In genomic region chr4:882646-883045, GRCh38 we compare ENCODE assay signal across 32 cellular contexts. TPM values are rescaled to one million over a fixed set of nuclear protein-coding genes. Genes with fewer than 3 reads are reported as not detected.
"Had no signal": no experiment of that assay in that cellular context is flagged by ENCODE, and none has a peak within 500 bp of the region (broad histone marks: within the 10 kb centered on the region; RNA-seq: fewer than 3 reads in every experiment).

No MANE protein-coding gene starts in this region.

- H3K9me3 ChIP-seq: adrenal gland, body of pancreas, esophagus muscularis mucosa, gastrocnemius medialis, heart left ventricle had no signal

- H3K9me3 Mint-ChIP-seq: activated T-cell treated with anti-CD3 and anti-CD28 coated beads, Interleukin-2, amount 50 U/mL, for 4 hours; activated T-helper 17 cell treated with anti-CD3 and anti-CD28 coated beads, Interleukin-2, amount 50 U/mL, for 72 hours had no signal

- H3K4me3 Mint-ChIP-seq: activated CD4-positive, alpha-beta T cell treated with anti-CD3 and anti-CD28 coated beads for 36 hours; activated CD4-positive, alpha-beta T cell treated with anti-CD3 and anti-CD28 coated beads, Interleukin-2, amount 10 ng/mL, durations not matched to agents 24 days and 14 days; activated CD8-positive, alpha-beta T cell treated with anti-CD3 and anti-CD28 coated beads for 36 hours; activated naive CD8-positive, alpha-beta T cell treated with anti-CD3 and anti-CD28 coated beads for 36 hours; activated naive CD8-positive, alpha-beta T cell treated with anti-CD3 and anti-CD28 coated beads, Interleukin-2, amount 50 U/mL, for 24 hours; activated T-cell treated with anti-CD3 and anti-CD28 coated beads, Interleukin-2, amount 50 U/mL, for 4 hours; activated T-helper 17 cell treated with anti-CD3 and anti-CD28 coated beads, Interleukin-2, amount 50 U/mL, for 72 hours; effector memory CD8-positive, alpha-beta T cell had no signal

- H3K27me3 Mint-ChIP-seq: activated CD4-positive, alpha-beta T cell treated with anti-CD3 and anti-CD28 coated beads for 36 hours; activated CD4-positive, alpha-beta T cell treated with anti-CD3 and anti-CD28 coated beads, Interleukin-2, amount 10 ng/mL, durations not matched to agents 24 days and 14 days; activated CD8-positive, alpha-beta T cell treated with anti-CD3 and anti-CD28 coated beads for 36 hours; activated naive CD8-positive, alpha-beta T cell treated with anti-CD3 and anti-CD28 coated beads for 36 hours; activated naive CD8-positive, alpha-beta T cell treated with anti-CD3 and anti-CD28 coated beads, Interleukin-2, amount 50 U/mL, for 24 hours; activated T-helper 17 cell treated with anti-CD3 and anti-CD28 coated beads, Interleukin-2, amount 50 U/mL, for 72 hours; effector memory CD8-positive, alpha-beta T cell had no signal

- H3K27me3 ChIP-seq: adrenal gland, body of pancreas, esophagus muscularis mucosa, foreskin keratinocyte, gastrocnemius medialis, heart left ventricle had no signal

- ATAC-seq: activated CD4-positive, alpha-beta T cell treated with anti-CD3 and anti-CD28 coated beads for 36 hours; activated CD8-positive, alpha-beta T cell treated with anti-CD3 and anti-CD28 coated beads for 36 hours; activated naive CD8-positive, alpha-beta T cell treated with anti-CD3 and anti-CD28 coated beads, Interleukin-2, amount 50 U/mL, for 24 hours; activated T-cell treated with anti-CD3 and anti-CD28 coated beads, Interleukin-2, amount 50 U/mL, for 4 hours; activated T-helper 17 cell treated with anti-CD3 and anti-CD28 coated beads, Interleukin-2, amount 50 U/mL, for 72 hours; body of pancreas; effector memory CD8-positive, alpha-beta T cell; foreskin keratinocyte; gastrocnemius medialis; heart left ventricle had no signal

- FAIRE-seq: colon had no signal

- H3K27ac Mint-ChIP-seq: activated CD4-positive, alpha-beta T cell treated with anti-CD3 and anti-CD28 coated beads for 36 hours; activated CD4-positive, alpha-beta T cell treated with anti-CD3 and anti-CD28 coated beads, Interleukin-2, amount 10 ng/mL, durations not matched to agents 24 days and 14 days; activated CD8-positive, alpha-beta T cell treated with anti-CD3 and anti-CD28 coated beads for 36 hours; activated naive CD8-positive, alpha-beta T cell treated with anti-CD3 and anti-CD28 coated beads for 36 hours; activated naive CD8-positive, alpha-beta T cell treated with anti-CD3 and anti-CD28 coated beads, Interleukin-2, amount 50 U/mL, for 24 hours; effector memory CD8-positive, alpha-beta T cell had no signal

- H3K27ac ChIP-seq: adrenal gland, body of pancreas, esophagus muscularis mucosa, foreskin keratinocyte, gastrocnemius medialis, heart left ventricle had no signal

- DNase-seq: activated CD4-positive, alpha-beta T cell treated with anti-CD3 and anti-CD28 coated beads for 36 hours; activated CD4-positive, alpha-beta T cell treated with anti-CD3 and anti-CD28 coated beads, Interleukin-2, amount 10 ng/mL, durations not matched to agents 24 days and 14 days; activated CD4-positive, alpha-beta T cell treated with anti-CD3 and anti-CD28 coated beads, Interleukin-2, amount 50 U/mL, for 48 hours; activated CD4-positive, CD25-positive, alpha-beta regulatory T cell; activated CD4-positive, CD25-positive, alpha-beta regulatory T cell treated with anti-CD3 and anti-CD28 coated beads, Interleukin-2, amount 50 U/mL, for 72 hours; activated CD8-positive, alpha-beta memory T cell treated with anti-CD3 and anti-CD28 coated beads for 24 hours; activated CD8-positive, alpha-beta T cell treated with anti-CD3 and anti-CD28 coated beads for 36 hours; activated effector memory CD4-positive, alpha-beta T cell treated with Interleukin-2 at 50 U/mL for 16 hours; activated gamma-delta T cell treated with Interleukin-2 at 50 U/mL for 16 hours; activated naive CD4-positive, alpha-beta T cell treated with anti-CD3 and anti-CD28 coated beads, Interleukin-2, amount 50 U/mL, for 16 hours; activated naive CD8-positive, alpha-beta T cell treated with anti-CD3 and anti-CD28 coated beads for 36 hours; activated naive CD8-positive, alpha-beta T cell treated with anti-CD3 and anti-CD28 coated beads, Interleukin-2, amount 50 U/mL, for 24 hours; activated T-cell treated with anti-CD3 and anti-CD28 coated beads, Interleukin-2, amount 50 U/mL, for 4 hours; adrenal gland; amygdala; aorta; body of pancreas; cortex of kidney; dermis blood vessel endothelial cell; effector CD4-positive, alpha-beta T cell; effector memory CD8-positive, alpha-beta T cell; erythroblast; foreskin keratinocyte; gastrocnemius medialis; glutamatergic neuron; heart left ventricle; T-helper 1 cell; T-helper 2 cell had no signal

- H3K4me1 ChIP-seq: adrenal gland, body of pancreas, esophagus muscularis mucosa, foreskin keratinocyte, gastrocnemius medialis, heart left ventricle had no signal

- H3K4me3 ChIP-seq: adrenal gland, body of pancreas, esophagus muscularis mucosa, gastrocnemius medialis, heart left ventricle had no signal

RNA-seq across cellular contexts. Expression of gene CPLX1, which starts 56.7 kb away (rescaled TPM):
- total RNA-seq: activated CD8-positive, alpha-beta T cell treated with anti-CD3 and anti-CD28 coated beads for 36 hours; chondrocyte had no signal
